19 cellular contexts compared by ENCODE assay signal in the genomic region with DNA sequence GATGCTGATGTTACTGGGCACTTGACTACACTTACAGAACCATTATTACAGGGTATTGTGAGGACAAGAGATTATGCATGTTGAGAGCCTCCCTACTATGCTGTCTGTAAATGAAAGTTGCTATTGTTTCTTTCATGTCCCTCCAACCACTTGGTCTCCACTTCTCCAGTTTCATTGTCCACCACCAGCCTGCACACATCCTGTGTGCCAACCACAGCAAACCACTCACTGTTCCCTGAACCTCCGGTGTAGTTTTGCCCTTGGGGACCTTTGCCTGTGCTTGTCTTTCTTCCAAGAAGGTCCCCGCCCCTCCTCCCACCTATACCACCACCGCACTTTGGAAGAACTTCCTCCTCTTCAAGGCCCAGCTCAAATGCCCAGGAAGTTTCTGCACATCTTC. TPM values are rescaled to one million over a fixed set of nuclear protein-coding genes. Genes with fewer than 3 reads are reported as not detected.
DNase-seq lines count a peak whose midpoint lies in the region; ATAC-seq and TF ChIP-seq lines count a peak whose summit lies in the region.
"Had no signal": no experiment of that assay in that cellular context is flagged by ENCODE, and none has a peak within 500 bp of the region (broad histone marks: within the 10 kb centered on the region; RNA-seq: fewer than 3 reads in every experiment).

No MANE protein-coding gene starts in this region.

- no peak overlapping the region for H3K27ac ChIP-seq in upper lobe of right lung
- H3K27ac ChIP-seq: C4-2B, KMS-11, ovary, stomach, WERI-Rb-1 had no signal

- no peaks in the 10 kb centered on the region for H3K9me3 Mint-ChIP-seq in stimulated activated naive CD8-positive, alpha-beta T cell treated with anti-CD3 and anti-CD28 coated beads, Interleukin-15, amount 100 ng/mL, for 72 hours
- H3K9me3 Mint-ChIP-seq: activated T-cell treated with anti-CD3 and anti-CD28 coated beads, Interleukin-2, amount 50 U/mL, for 4 hours; type B pancreatic cell had no signal

- no peak overlapping the region for H3K4me3 ChIP-seq in upper lobe of right lung
- H3K4me3 ChIP-seq: ovary, stomach had no signal

- H3K27ac Mint-ChIP-seq in stimulated activated naive CD8-positive, alpha-beta T cell treated with anti-CD3 and anti-CD28 coated beads, Interleukin-15, amount 100 ng/mL, for 72 hours: no peak overlapping the region
- H3K27ac Mint-ChIP-seq: type B pancreatic cell had no signal

- H3K4me1 Mint-ChIP-seq in stimulated activated naive CD8-positive, alpha-beta T cell treated with anti-CD3 and anti-CD28 coated beads, Interleukin-15, amount 100 ng/mL, for 72 hours: no peaks in the 10 kb centered on the region

- peak in 1 of 2 donors; percentile 9 for DNase-seq in stimulated activated naive CD8-positive, alpha-beta T cell treated with anti-CD3 and anti-CD28 coated beads, Interleukin-15, amount 100 ng/mL, for 72 hours
- no peak for DNase-seq in stimulated activated naive CD8-positive, alpha-beta T cell treated with anti-CD3 and anti-CD28 coated beads, Interleukin-15, Interleukin-2, amounts not matched to agents 100 U/mL and 50 U/mL, for 24 hours
- DNase-seq in LHCN-M2 (ENCODE audit: low read depth) (peak; percentile 1), upper lobe of right lung (no peak), HCEC 1CT (no peak), NCI-H510A treated with DMSO at 0.1 percent for 48 hours (lab: John Stamatoyannopoulos, UW) (no peak), T-helper 9 cell (no peak)
- DNase-seq: activated CD4-positive, alpha-beta T cell treated with anti-CD3 and anti-CD28 coated beads, Interleukin-2, amount 50 U/mL, for 48 hours; activated naive CD4-positive, alpha-beta T cell treated with anti-CD3 and anti-CD28 coated beads, Interleukin-2, amount 50 U/mL, for 16 hours; activated T-cell treated with anti-CD3 and anti-CD28 coated beads, Interleukin-2, amount 50 U/mL, for 4 hours; NCI-H1105 treated with DMSO at 0.1 percent for 48 hours; ovary; stomach; WERI-Rb-1 had no signal

- intact Hi-C loops in upper lobe of right lung (cut with DNase I): no loop called here

- no peaks in the 10 kb centered on the region for H3K27me3 Mint-ChIP-seq in stimulated activated naive CD8-positive, alpha-beta T cell treated with anti-CD3 and anti-CD28 coated beads, Interleukin-15, amount 100 ng/mL, for 72 hours
- H3K27me3 Mint-ChIP-seq: type B pancreatic cell had no signal

- H3K9me3 ChIP-seq in upper lobe of right lung: no peaks in the 10 kb centered on the region
- H3K9me3 ChIP-seq: ovary, stomach had no signal

- no peak overlapping the region for H3K4me3 Mint-ChIP-seq in stimulated activated naive CD8-positive, alpha-beta T cell treated with anti-CD3 and anti-CD28 coated beads, Interleukin-15, amount 100 ng/mL, for 72 hours
- H3K4me3 Mint-ChIP-seq: activated T-cell treated with anti-CD3 and anti-CD28 coated beads, Interleukin-2, amount 50 U/mL, for 4 hours; type B pancreatic cell had no signal

- peak; percentile 71 for ATAC-seq in stimulated activated naive CD8-positive, alpha-beta T cell treated with anti-CD3 and anti-CD28 coated beads, Interleukin-15, amount 100 ng/mL, for 72 hours
- ATAC-seq in stimulated activated naive CD8-positive, alpha-beta T cell treated with anti-CD3 and anti-CD28 coated beads, Interleukin-15, Interleukin-2, amounts not matched to agents 100 U/mL and 50 U/mL, for 24 hours: no peak
- ATAC-seq in HG02642 (IDR thresholded peaks at IDR 0.05; ENCODE audit: poor library complexity, unreplicated experiment): peak; percentile 51
- ATAC-seq in upper lobe of right lung: peak; percentile 34
- ATAC-seq: activated T-cell treated with anti-CD3 and anti-CD28 coated beads, Interleukin-2, amount 50 U/mL, for 4 hours; sciatic nerve had no signal

- H3K4me1 ChIP-seq in upper lobe of right lung: no peaks in the 10 kb centered on the region
- H3K4me1 ChIP-seq: stomach had no signal

- no peaks in the 10 kb centered on the region for H3K36me3 ChIP-seq in upper lobe of right lung
- H3K36me3 ChIP-seq: ovary, stomach, WERI-Rb-1 had no signal

- H3K27me3 ChIP-seq in upper lobe of right lung: no peaks in the 10 kb centered on the region
- H3K27me3 ChIP-seq: ovary, stomach had no signal

- no peak for TF ChIP-seq CTCF in upper lobe of right lung (IDR thresholded peaks at IDR 0.05)

RNA-seq across cellular contexts. Expression of a gene that starts 43.1 kb away (rescaled TPM):
- total RNA-seq in LHCN-M2 (2014; rRNA removed) (4.4 and 5.9 TPM in 2 replicates), upper lobe of right lung (13.4 TPM)
- polyA plus RNA-seq in LHCN-M2 (2012): 1.2 TPM
